In the genomic region with DNA sequence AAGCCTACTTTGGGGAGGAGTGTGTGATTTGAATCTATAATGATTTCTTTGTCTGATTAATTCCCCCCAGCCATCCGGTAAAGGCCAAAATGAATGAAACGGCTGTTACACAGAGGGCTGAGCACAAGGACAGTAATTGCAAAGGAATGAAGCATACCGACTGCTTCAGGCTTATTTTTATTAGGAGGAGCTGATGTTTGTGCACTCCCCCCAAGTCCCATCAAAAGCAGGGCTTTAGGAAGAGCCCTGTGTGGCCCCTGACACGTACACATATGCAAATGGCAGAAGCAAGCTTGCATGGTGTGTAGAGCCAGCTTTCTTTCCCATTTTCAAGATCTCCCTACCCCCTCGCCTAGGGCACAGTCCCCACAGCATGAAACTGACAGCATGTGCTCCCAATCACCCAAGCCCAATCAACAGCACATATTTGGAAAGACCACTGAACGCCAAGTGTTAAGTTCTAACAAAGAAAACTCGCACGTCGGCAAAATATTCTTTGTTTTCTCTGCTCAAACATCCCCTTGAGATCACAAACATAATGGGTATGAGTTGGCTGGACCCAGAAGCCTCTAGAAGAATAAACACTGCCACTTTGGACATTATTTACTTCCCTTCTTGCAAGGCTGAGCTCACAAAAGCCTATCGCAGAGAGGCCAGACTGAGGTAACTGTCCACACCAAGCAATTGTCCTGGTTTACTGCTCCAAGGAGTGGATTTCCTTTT, we compare ENCODE assay signal across 11 cellular contexts.
DNase-seq lines count a peak whose midpoint lies in the region; ATAC-seq and TF ChIP-seq lines count a peak whose summit lies in the region.
"Had no signal": no experiment of that assay in that cellular context is flagged by ENCODE, and none has a peak within 500 bp of the region (broad histone marks: within the 10 kb centered on the region; RNA-seq: fewer than 3 reads in every experiment).

No MANE protein-coding gene starts in this region.

- H3K9me3 Mint-ChIP-seq in activated T-helper 17 cell treated with anti-CD3 and anti-CD28 coated beads, Interleukin-2, amount 50 U/mL, for 72 hours = no peaks in the 10 kb centered on the region
- H3K9me3 Mint-ChIP-seq: T-helper 1 cell treated with Interleukin-12 subunit alpha and Interleukin-12 subunit beta and Interleukin-4 antibody, amounts not matched to agents 30 μg/mL and 1 μg/mL, for 36 hours had no signal

- H3K4me3 ChIP-seq in astrocyte of the cerebellum (ENCODE audit: low read depth, low read length) (no peak overlapping the region), left ventricle myocardium inferior (no peak overlapping the region)
- H3K4me3 ChIP-seq: cardiac muscle cell had no signal

- no peak overlapping the region for H3K4me3 Mint-ChIP-seq in activated T-helper 17 cell treated with anti-CD3 and anti-CD28 coated beads, Interleukin-2, amount 50 U/mL, for 72 hours
- H3K4me3 Mint-ChIP-seq: T-helper 1 cell treated with Interleukin-12 subunit alpha and Interleukin-12 subunit beta and Interleukin-4 antibody, amounts not matched to agents 30 μg/mL and 1 μg/mL, for 36 hours had no signal

- DNase-seq in ELR (ENCODE audit: low read depth) = peak; percentile 95
- DNase-seq in astrocyte of the cerebellum (ENCODE audit: low read depth) = peak; percentile 85
- DNase-seq in left ventricle myocardium inferior = no peak
- no peak for DNase-seq in sciatic nerve (ENCODE audit: low spot score)
- no peak for DNase-seq in HUDEP-2 (lab: John Stamatoyannopoulos, UW; ENCODE audit: unreplicated experiment in 76 of 76)
- DNase-seq in DMS79 treated with DMSO at 0.1 percent for 48 hours (lab: John Stamatoyannopoulos, UW) = no peak
- DNase-seq in stimulated activated naive CD8-positive, alpha-beta T cell treated with anti-CD3 and anti-CD28 coated beads, Interleukin-15, Interleukin-2, amounts not matched to agents 100 U/mL and 50 U/mL, for 24 hours = no peak
- DNase-seq: DND-41 had no signal

- no peaks in the 10 kb centered on the region for H3K36me3 Mint-ChIP-seq in activated T-helper 17 cell treated with anti-CD3 and anti-CD28 coated beads, Interleukin-2, amount 50 U/mL, for 72 hours (ENCODE audit: low read depth)

- no peak overlapping the region for H3K27ac Mint-ChIP-seq in activated T-helper 17 cell treated with anti-CD3 and anti-CD28 coated beads, Interleukin-2, amount 50 U/mL, for 72 hours
- H3K27ac Mint-ChIP-seq: T-helper 1 cell treated with Interleukin-12 subunit alpha and Interleukin-12 subunit beta and Interleukin-4 antibody, amounts not matched to agents 30 μg/mL and 1 μg/mL, for 36 hours had no signal

- no peaks in the 10 kb centered on the region for H3K4me1 Mint-ChIP-seq in activated T-helper 17 cell treated with anti-CD3 and anti-CD28 coated beads, Interleukin-2, amount 50 U/mL, for 72 hours

- H3K36me3 ChIP-seq in left ventricle myocardium inferior = no peaks in the 10 kb centered on the region
- H3K36me3 ChIP-seq: cardiac muscle cell had no signal

- no peaks in the 10 kb centered on the region for H3K27me3 Mint-ChIP-seq in activated T-helper 17 cell treated with anti-CD3 and anti-CD28 coated beads, Interleukin-2, amount 50 U/mL, for 72 hours

- no peak for TF ChIP-seq CTCF in astrocyte of the cerebellum (IDR thresholded peaks at IDR 0.05; ENCODE audit: low read depth, low read length, missing control alignments)
- TF ChIP-seq CTCF in left ventricle myocardium inferior (IDR thresholded peaks at IDR 0.05; ENCODE audit: borderline replicate concordance) = no peak

- H3K27me3 ChIP-seq in left ventricle myocardium inferior (ENCODE audit: low read depth) = no peaks in the 10 kb centered on the region
- H3K27me3 ChIP-seq: cardiac muscle cell had no signal

- intact Hi-C loops in left ventricle myocardium inferior (cut with micrococcal nuclease) (no loop called here), sciatic nerve (cut with DNase I) (no loop called here)

- H3K9me3 ChIP-seq in left ventricle myocardium inferior (replicated peaks) = no peaks in the 10 kb centered on the region

- in situ Hi-C loops in astrocyte of the cerebellum (cut with HindIII; ENCODE audit: low sequenced_read_pairs) = no loop called here

- H3K4me1 ChIP-seq in left ventricle myocardium inferior = peaks cover 23% of the 10 kb centered on the region

- peak overlapping the region; percentile 81 for H3K27ac ChIP-seq in left ventricle myocardium inferior (replicated peaks)
- H3K27ac ChIP-seq: cardiac muscle cell had no signal

- peak; percentile 82 for ATAC-seq in sciatic nerve
- ATAC-seq in activated T-helper 17 cell treated with anti-CD3 and anti-CD28 coated beads, Interleukin-2, amount 50 U/mL, for 72 hours (replicated peaks) = no peak
- ATAC-seq in stimulated activated naive CD8-positive, alpha-beta T cell treated with anti-CD3 and anti-CD28 coated beads, Interleukin-15, Interleukin-2, amounts not matched to agents 100 U/mL and 50 U/mL, for 24 hours = no peak

Comparison
In these comparisons a context has a peak if more than half of its experiments do, and no peak if none do; other contexts are left out.
1. DNase-seq: peak in ELR (single experiment) and astrocyte of the cerebellum (single experiment); none in left ventricle myocardium inferior (single experiment), sciatic nerve (single experiment), HUDEP-2 (0 of 76), DMS79 treated with DMSO at 0.1 percent for 48 hours (single experiment) and stimulated activated naive CD8-positive, alpha-beta T cell treated with anti-CD3 and anti-CD28 coated beads, Interleukin-15, Interleukin-2, amounts not matched to agents 100 U/mL and 50 U/mL, for 24 hours (single experiment).